Comparison of ENCODE assay signal across 15 cellular contexts in genomic region chr7:112509390-112509789, GRCh38. TPM values are rescaled to one million over a fixed set of nuclear protein-coding genes. Genes with fewer than 3 reads are reported as not detected.
DNase-seq lines count a peak whose midpoint lies in the region; FAIRE-seq and TF ChIP-seq lines count a peak whose summit lies in the region.
"Had no signal": no experiment of that assay in that cellular context is flagged by ENCODE, and none has a peak within 500 bp of the region (broad histone marks: within the 10 kb centered on the region; RNA-seq: fewer than 3 reads in every experiment).

No MANE protein-coding gene starts in this region.

- POLR2A ChIA-PET in HEK293 (lab: Yijun Ruan, JAX) = no interaction called here

- peaks cover 2% of the 10 kb centered on the region for H3K27me3 ChIP-seq in astrocyte (ENCODE audit: insufficient read depth, low read length)
- no peaks in the 10 kb centered on the region for H3K27me3 ChIP-seq in smooth muscle cell (ENCODE audit: low read depth)
- H3K27me3 ChIP-seq in MG63 = no peaks in the 10 kb centered on the region

- H3K4me2 ChIP-seq in astrocyte (ENCODE audit: low read length) (peak overlapping the region; percentile 84), smooth muscle cell (peak overlapping the region; percentile 28)

- no peaks in the 10 kb centered on the region for H3K36me3 Mint-ChIP-seq in astrocyte (ENCODE audit: low read depth, unreplicated experiment)

- CTCF ChIA-PET in HEK293 (lab: Yijun Ruan, JAX) = interaction anchor here (1.8 to 2.0 kb wide), 2 partner anchors 10 to 13 kb away, joined by 7 to 8 read pairs; no protein-coding TSS in a partner anchor

- H3K9me3 Mint-ChIP-seq in astrocyte (ENCODE audit: unreplicated experiment) = no peaks in the 10 kb centered on the region

- no peak overlapping the region for H2AFZ ChIP-seq in astrocyte (ENCODE audit: low read depth, low read length)
- H2AFZ ChIP-seq in smooth muscle cell (ENCODE audit: low read depth) = no peak overlapping the region

- no peaks in the 10 kb centered on the region for H3K9me3 ChIP-seq in HEK293 (ENCODE audit: control insufficient read depth, insufficient read depth, low read depth, low read length)
- H3K9me3 ChIP-seq in astrocyte (ENCODE audit: insufficient read depth, low read depth, low read length) = no peaks in the 10 kb centered on the region
- no peaks in the 10 kb centered on the region for H3K9me3 ChIP-seq in smooth muscle cell (replicated peaks; ENCODE audit: low read depth)
- no peaks in the 10 kb centered on the region for H3K9me3 ChIP-seq in MG63

- H3K36me3 ChIP-seq in HEK293 (ENCODE audit: control insufficient read depth in 2 of 2, insufficient read depth in 1 of 2, low read length in 2 of 2) (no peaks in the 10 kb centered on the region), astrocyte (ENCODE audit: insufficient read depth, low read length) (no peaks in the 10 kb centered on the region), smooth muscle cell (ENCODE audit: low read depth) (no peaks in the 10 kb centered on the region), MG63 (no peaks in the 10 kb centered on the region)

- DNase-seq in astrocyte (ENCODE audit: low read depth) (no peak), fibroblast of the aortic adventitia (ENCODE audit: low read depth) (peak; percentile 42), smooth muscle cell (lab: John Stamatoyannopoulos, UW; ENCODE audit: unreplicated experiment) (no peak), HPDE6-E6E7 (ENCODE audit: extremely low spot score) (no peak), MG63 (no peak)
- no peak for DNase-seq in activated effector memory CD4-positive, alpha-beta T cell treated with anti-CD3 and anti-CD28 coated beads, Interleukin-2, amount 50 U/mL, for 16 hours
- DNase-seq: DMS79 treated with DMSO at 0.1 percent for 48 hours, NCI-H1105 treated with DMSO at 0.1 percent for 48 hours, NCI-H1694, NCI-H510A, NCI-H774, RPMI8226, SHP77 treated with DMSO at 0.1 percent for 48 hours had no signal

- no peak overlapping the region for H3K4me3 ChIP-seq in HEK293 (ENCODE audit: low read depth, low read length)
- H3K4me3 ChIP-seq in astrocyte (ENCODE audit: insufficient read depth, low read depth, low read length) = no peak overlapping the region
- no peak overlapping the region for H3K4me3 ChIP-seq in fibroblast of the aortic adventitia (ENCODE audit: low read depth, low read length)
- no peak overlapping the region for H3K4me3 ChIP-seq in smooth muscle cell
- H3K4me3 ChIP-seq in MG63 = no peak overlapping the region

- 77% methylated on average over 6 of the region's 6 CpGs for WGBS in smooth muscle cell (ENCODE audit: low lambda C conversion rate)

- no peak for TF ChIP-seq CTCF in HEK293 (tag by site-specific recombination; IDR thresholded peaks at IDR 0.05)
- no peak for TF ChIP-seq CTCF in astrocyte (IDR thresholded peaks at IDR 0.05; ENCODE audit: insufficient read depth, low read depth, low read length)
- no peak for TF ChIP-seq CTCF in fibroblast of the aortic adventitia (IDR thresholded peaks at IDR 0.05; ENCODE audit: insufficient read depth, low read length)
- no peak for TF ChIP-seq CTCF in smooth muscle cell (IDR thresholded peaks at IDR 0.05; ENCODE audit: borderline replicate concordance, insufficient read depth, poor library complexity, severe bottlenecking)

- peaks cover 7% of the 10 kb centered on the region for H3K27me3 Mint-ChIP-seq in astrocyte (ENCODE audit: low read depth, unreplicated experiment)

- FAIRE-seq in astrocyte (lab: Jason Lieb, UNC) = no peak
- FAIRE-seq: H54 had no signal

- H3K4me1 Mint-ChIP-seq in astrocyte (ENCODE audit: low read depth, unreplicated experiment) = peaks cover 18% of the 10 kb centered on the region

- H3K27ac ChIP-seq in HEK293 (ENCODE audit: extremely low read depth, low read depth, low read length) (no peak overlapping the region), astrocyte (ENCODE audit: low read depth, low read length) (no peak overlapping the region), smooth muscle cell (ENCODE audit: low read depth) (peak overlapping the region; percentile 68)

- H3K27ac Mint-ChIP-seq in astrocyte (ENCODE audit: unreplicated experiment) = no peak overlapping the region

- no peak overlapping the region for H3K4me3 Mint-ChIP-seq in astrocyte (ENCODE audit: unreplicated experiment)

- no peaks in the 10 kb centered on the region for H3K79me2 ChIP-seq in astrocyte (ENCODE audit: insufficient read depth, low read length)
- no peaks in the 10 kb centered on the region for H3K79me2 ChIP-seq in smooth muscle cell (ENCODE audit: low read depth)

- H3K9ac ChIP-seq in astrocyte (ENCODE audit: low read length) = no peak overlapping the region
- H3K9ac ChIP-seq in smooth muscle cell (ENCODE audit: low read depth) = no peak overlapping the region

- H4K20me1 ChIP-seq in astrocyte (ENCODE audit: insufficient read depth, low read length) (peaks cover 3% of the 10 kb centered on the region), smooth muscle cell (ENCODE audit: low read depth) (no peaks in the 10 kb centered on the region)

- H3F3A ChIP-seq in smooth muscle cell (ENCODE audit: low read depth) = peaks cover 4% of the 10 kb centered on the region

- H3K4me1 ChIP-seq in HEK293 (ENCODE audit: control insufficient read depth, insufficient read depth, low read length) = no peaks in the 10 kb centered on the region
- peaks cover 14% of the 10 kb centered on the region for H3K4me1 ChIP-seq in astrocyte (ENCODE audit: insufficient read depth, low read length)
- H3K4me1 ChIP-seq in smooth muscle cell (ENCODE audit: low read depth) = no peaks in the 10 kb centered on the region

TF ChIP-seq in HEK293, 187 proteins besides CTCF, POLR2A, EP300 and RAD21:
- TF ChIP-seq ZNF211 (tag by site-specific recombination; IDR thresholded peaks at IDR 0.05; ENCODE audit: low read depth) = no peak
- TF ChIP-seq KLF1 (tag by site-specific recombination; IDR thresholded peaks at IDR 0.05) = peak; percentile 53

RNA-seq across cellular contexts. Expression of gene LSMEM1, which starts 28.6 kb away (rescaled TPM):
- total RNA-seq in astrocyte = 3.1 and 3.9 TPM in 2 replicates
- total RNA-seq in fibroblast of the aortic adventitia (ENCODE audit: low replicate concordance) = 0.27 TPM in 1 of 2 replicates, not detected in the other
- total RNA-seq in smooth muscle cell = 0.58 and 2.0 TPM in 2 replicates
- polyA plus RNA-seq in smooth muscle cell = 0.81 and 1.4 TPM in 2 replicates
- not detected in 2 replicates for total RNA-seq in MG63 (2014; rRNA removed; shearing (Covaris generic); ENCODE audit: low replicate concordance)

RNA-seq across cellular contexts. Expression of gene IFRD1, which starts 59.1 kb away (rescaled TPM):
- 101 TPM in 2 replicates for total RNA-seq in astrocyte
- 49.5 and 92.7 TPM in 2 replicates for total RNA-seq in fibroblast of the aortic adventitia (ENCODE audit: low replicate concordance)
- total RNA-seq in smooth muscle cell = 150 and 155 TPM in 2 replicates
- 70.5 and 82.9 TPM in 2 replicates for polyA plus RNA-seq in smooth muscle cell
- 29.5 and 40.1 TPM in 2 replicates for total RNA-seq in MG63 (2014; rRNA removed; shearing (Covaris generic); ENCODE audit: low replicate concordance)
